Comparison of ENCODE assay signal across 28 cellular contexts in the genomic region with DNA sequence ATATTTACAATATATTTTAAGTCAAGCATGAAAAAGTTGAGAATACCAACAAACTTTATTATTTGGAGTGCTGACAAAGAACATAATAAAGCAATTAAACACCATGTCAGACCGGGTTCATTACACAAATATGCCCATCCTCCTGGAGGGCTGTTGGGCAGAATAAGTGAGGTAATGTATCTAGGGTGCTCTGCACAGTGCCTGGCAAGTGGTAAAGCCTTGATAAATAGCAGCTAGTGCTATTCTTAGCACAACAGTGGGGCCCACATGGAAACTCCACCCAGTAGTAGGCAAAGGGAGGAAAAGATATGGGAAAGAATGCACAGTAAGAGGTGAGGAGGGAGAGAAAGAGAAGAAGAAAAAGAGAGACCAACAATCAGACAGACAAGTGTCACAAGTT.
"Had no signal": no experiment of that assay in that cellular context is flagged by ENCODE, and none has a peak within 500 bp of the region (broad histone marks: within the 10 kb centered on the region; RNA-seq: fewer than 3 reads in every experiment).

No MANE protein-coding gene starts in this region.

- ATAC-seq: activated T-helper 17 cell treated with anti-CD3 and anti-CD28 coated beads, Interleukin-2, amount 50 U/mL, for 72 hours; body of pancreas; foreskin keratinocyte; natural killer cell; T-helper 17 cell had no signal

- H3K4me3 Mint-ChIP-seq: activated naive CD4-positive, alpha-beta T cell treated with anti-CD3 and anti-CD28 coated beads, Interleukin-2, amount 50 U/mL, for 24 hours; activated T-cell treated with anti-CD3 and anti-CD28 coated beads, Interleukin-2, amount 50 U/mL, for 24 hours; activated T-helper 17 cell treated with anti-CD3 and anti-CD28 coated beads, Interleukin-2, amount 50 U/mL, for 72 hours; natural killer cell; neural progenitor cell; stimulated activated naive CD8-positive, alpha-beta T cell treated with anti-CD3 and anti-CD28 coated beads, Interleukin-15, Interleukin-2, amounts not matched to agents 100 ng/mL and 50 ng/mL, for 24 hours; T-helper 17 cell had no signal

- H3K9me3 ChIP-seq: adrenal gland, body of pancreas, lower lobe of right lung, SK-N-SH, uterus had no signal

- H3K27me3 ChIP-seq: body of pancreas, neural progenitor cell, right lobe of liver, uterus had no signal

- H3K9me3 Mint-ChIP-seq: activated naive CD4-positive, alpha-beta T cell treated with anti-CD3 and anti-CD28 coated beads, Interleukin-2, amount 50 U/mL, for 24 hours; activated T-helper 17 cell treated with anti-CD3 and anti-CD28 coated beads, Interleukin-2, amount 50 U/mL, for 72 hours; natural killer cell had no signal

- DNase-seq: activated CD4-positive, alpha-beta T cell treated with anti-CD3 and anti-CD28 coated beads for 48 hours; activated CD4-positive, alpha-beta T cell treated with anti-CD3 and anti-CD28 coated beads, Interleukin-2, amount 50 U/mL, for 48 hours; activated CD8-positive, alpha-beta memory T cell treated with anti-CD3 and anti-CD28 coated beads, Interleukin-2, amount 50 U/mL, for 4 hours; activated T-cell treated with anti-CD3 and anti-CD28 coated beads, Interleukin-2, amount 50 U/mL, for 24 hours; adrenal gland; aorta; body of pancreas; cortex of kidney; foreskin keratinocyte; kidney; lower lobe of right lung; mesenchymal stem cell; natural killer cell; occipital lobe; right lobe of liver; SK-N-SH; stimulated activated CD4-positive, alpha-beta T cell treated with anti-CD3 and anti-CD28 coated beads, Interleukin-12 subunit alpha, Interleukin-12 subunit beta, amount 100 ng/mL, for 4 hours; stimulated activated CD4-positive, alpha-beta T cell treated with anti-CD3 and anti-CD28 coated beads, Interleukin-4, amount 100 ng/mL, for 1 hour; SW 1271; T-helper 17 cell; trophoblast cell; uterus had no signal

- H3K9me2 ChIP-seq: SK-N-SH had no signal

- H3K27ac ChIP-seq: adrenal gland, body of pancreas, foreskin keratinocyte, lower lobe of right lung, neural progenitor cell, right lobe of liver, skin epidermis, thoracic aorta, uterus had no signal

- H3K4me3 ChIP-seq: adrenal gland, body of pancreas, lower lobe of right lung, neural progenitor cell, right lobe of liver, skin epidermis, thoracic aorta, uterus had no signal

- H3K4me1 ChIP-seq: adrenal gland, body of pancreas, foreskin keratinocyte, right lobe of liver, uterus had no signal

- H3K27ac Mint-ChIP-seq: activated naive CD4-positive, alpha-beta T cell treated with anti-CD3 and anti-CD28 coated beads, Interleukin-2, amount 50 U/mL, for 24 hours; activated T-cell treated with anti-CD3 and anti-CD28 coated beads, Interleukin-2, amount 50 U/mL, for 24 hours; activated T-helper 17 cell treated with anti-CD3 and anti-CD28 coated beads, Interleukin-2, amount 50 U/mL, for 72 hours; natural killer cell; neural progenitor cell; stimulated activated naive CD8-positive, alpha-beta T cell treated with anti-CD3 and anti-CD28 coated beads, Interleukin-15, Interleukin-2, amounts not matched to agents 100 ng/mL and 50 ng/mL, for 24 hours; T-helper 17 cell had no signal

- H3K4me1 Mint-ChIP-seq: activated naive CD4-positive, alpha-beta T cell treated with anti-CD3 and anti-CD28 coated beads, Interleukin-2, amount 50 U/mL, for 24 hours; activated T-helper 17 cell treated with anti-CD3 and anti-CD28 coated beads, Interleukin-2, amount 50 U/mL, for 72 hours; neural progenitor cell; T-helper 17 cell had no signal

- H3K4me2 ChIP-seq: neural progenitor cell, SK-N-SH had no signal

- H3K36me3 Mint-ChIP-seq: neural progenitor cell had no signal

- H3K36me3 ChIP-seq: adrenal gland, lower lobe of right lung, neural progenitor cell, right lobe of liver, thoracic aorta, uterus had no signal
